ENCODE assay signal across 8 cellular contexts in the genomic region with DNA sequence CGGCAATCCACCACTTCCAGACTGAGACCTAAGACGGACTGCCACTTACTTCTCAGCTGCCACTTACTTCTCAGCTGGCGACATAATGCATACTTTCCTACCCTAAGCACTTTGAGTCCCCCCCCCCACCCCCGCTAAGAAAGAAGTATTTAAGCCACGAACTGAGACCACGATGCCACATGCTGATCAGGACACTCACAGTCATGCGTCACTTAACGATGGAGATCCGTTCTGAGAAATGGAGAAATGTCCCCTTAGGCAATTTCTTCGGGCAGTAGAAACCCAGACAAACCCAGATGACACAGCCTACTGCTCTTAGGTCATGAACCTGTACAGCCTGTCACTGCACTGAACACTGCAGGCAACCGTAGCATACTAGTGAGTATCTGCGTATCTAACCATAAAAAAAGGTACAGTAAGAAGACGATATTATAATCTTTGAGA. TPM values are rescaled to one million over a fixed set of nuclear protein-coding genes. Genes with fewer than 3 reads are reported as not detected.
A peak's percentile ranks its signal among the peaks of the same experiment; 100 is the strongest.
DNase-seq lines count a peak whose midpoint lies in the region; ATAC-seq and TF ChIP-seq lines count a peak whose summit lies in the region.

No MANE protein-coding gene starts in this region.

- H3K4me1 ChIP-seq in stomach smooth muscle (ENCODE audit: control insufficient read depth, insufficient read depth, low read length), result peaks cover 24% of the 10 kb centered on the region

- H3K27me3 ChIP-seq in WERI-Rb-1 (ENCODE audit: insufficient read depth, low read depth, severe bottlenecking) (no peaks in the 10 kb centered on the region), stomach smooth muscle (ENCODE audit: control insufficient read depth in 1 of 2, insufficient read depth in 2 of 2, low read length in 2 of 2) (no peaks in the 10 kb centered on the region)

- ATAC-seq in GM21786 (IDR thresholded peaks at IDR 0.05; ENCODE audit: unreplicated experiment), result peak; percentile 31

- peak overlapping the region; percentile 97 for H3K4me3 ChIP-seq in WERI-Rb-1 (ENCODE audit: low read depth, low read length)
- H3K4me3 ChIP-seq in stomach smooth muscle (ENCODE audit: low read length in 2 of 2), result peak overlapping the region; percentile 96 to 97

- peak overlapping the region; percentile 96 to 98 for H3K9ac ChIP-seq in stomach smooth muscle (ENCODE audit: low read length in 2 of 2)

- H3K27ac ChIP-seq in WERI-Rb-1 (peak overlapping the region; percentile 90), stomach smooth muscle (ENCODE audit: low read length) (peak overlapping the region; percentile 87)

- peak; percentile 36 for DNase-seq in GM03348 (ENCODE audit: low spot score)
- DNase-seq in LoVo (ENCODE audit: low spot score), result peak; percentile 57
- DNase-seq in WERI-Rb-1, result peak; percentile 10
- DNase-seq in effector CD8-positive, alpha-beta T cell (lab: John Stamatoyannopoulos, UW), result peak; percentile 12
- peak; percentile 69 for DNase-seq in medulla oblongata (ENCODE audit: extremely low spot score)
- no peak for DNase-seq in mesenteric fat pad (ENCODE audit: low spot score)

- no peak for TF ChIP-seq CTCF in WERI-Rb-1 (IDR thresholded peaks at IDR 0.05; ENCODE audit: low read depth, low read length)

- H3K9me3 ChIP-seq in WERI-Rb-1 (ENCODE audit: severe bottlenecking) (no peaks in the 10 kb centered on the region), stomach smooth muscle (ENCODE audit: control insufficient read depth in 2 of 2, low read length in 2 of 2) (no peaks in the 10 kb centered on the region)

- H3K36me3 ChIP-seq in WERI-Rb-1 (peaks cover 4% of the 10 kb centered on the region; the same call in 1 of the 2 replicates), stomach smooth muscle (ENCODE audit: control insufficient read depth in 2 of 2, insufficient read depth in 2 of 2, low read length in 2 of 2) (no peaks in the 10 kb centered on the region)

RNA-seq across cellular contexts. Expression of a gene that starts 0.7 kb away (rescaled TPM):
- total RNA-seq in mesenteric fat pad, result 148 TPM

RNA-seq across cellular contexts. Expression of a gene that starts 45.1 kb away (rescaled TPM):
- not detected for total RNA-seq in mesenteric fat pad
